ENCODE assay signal across 2 cellular contexts in the genomic region with DNA sequence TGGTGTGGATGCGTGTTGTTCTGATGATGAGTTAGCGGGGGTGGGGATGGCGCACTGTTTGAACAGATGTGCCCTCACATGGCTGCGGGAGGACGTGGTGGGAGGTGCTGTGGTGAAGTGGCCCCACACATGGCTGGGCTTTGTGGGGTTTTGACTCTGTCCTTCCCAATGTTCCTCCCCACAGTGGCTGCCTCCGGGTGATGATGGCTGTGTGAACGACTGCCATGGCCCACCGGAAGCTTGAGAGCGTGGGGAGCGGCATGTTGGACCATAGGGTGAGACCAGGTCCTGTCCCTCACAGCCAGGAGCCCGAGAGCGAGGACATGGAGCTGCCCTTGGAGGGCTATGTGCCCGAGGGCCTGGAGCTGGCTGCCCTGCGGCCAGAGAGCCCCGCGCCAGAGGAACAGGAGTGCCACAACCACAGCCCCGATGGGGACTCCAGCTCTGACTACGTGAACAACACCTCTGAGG.
TF ChIP-seq lines count a peak whose summit lies in the region.

No MANE protein-coding gene starts in this region.

TF ChIP-seq in H1, 55 proteins besides CTCF, POLR2A, EP300 and RAD21:
- TF ChIP-seq RBBP5 (IDR thresholded peaks at IDR 0.05; ENCODE audit: borderline replicate concordance, low read depth, low read length), result no peak
- TF ChIP-seq CEBPB (IDR thresholded peaks at IDR 0.05; ENCODE audit: low read depth, low read length), result no peak
- TF ChIP-seq HDAC2 (IDR thresholded peaks at IDR 0.05; ENCODE audit: borderline replicate concordance in 1 of 2, low read depth in 2 of 2, low read length in 2 of 2), result no peak
- TF ChIP-seq BCL11A (IDR thresholded peaks at IDR 0.05; ENCODE audit: low read depth in 2 of 2, low read length in 2 of 2), result no peak
- TF ChIP-seq SP4 (IDR thresholded peaks at IDR 0.05; ENCODE audit: low read length), result no peak
- TF ChIP-seq, protein P1, sequence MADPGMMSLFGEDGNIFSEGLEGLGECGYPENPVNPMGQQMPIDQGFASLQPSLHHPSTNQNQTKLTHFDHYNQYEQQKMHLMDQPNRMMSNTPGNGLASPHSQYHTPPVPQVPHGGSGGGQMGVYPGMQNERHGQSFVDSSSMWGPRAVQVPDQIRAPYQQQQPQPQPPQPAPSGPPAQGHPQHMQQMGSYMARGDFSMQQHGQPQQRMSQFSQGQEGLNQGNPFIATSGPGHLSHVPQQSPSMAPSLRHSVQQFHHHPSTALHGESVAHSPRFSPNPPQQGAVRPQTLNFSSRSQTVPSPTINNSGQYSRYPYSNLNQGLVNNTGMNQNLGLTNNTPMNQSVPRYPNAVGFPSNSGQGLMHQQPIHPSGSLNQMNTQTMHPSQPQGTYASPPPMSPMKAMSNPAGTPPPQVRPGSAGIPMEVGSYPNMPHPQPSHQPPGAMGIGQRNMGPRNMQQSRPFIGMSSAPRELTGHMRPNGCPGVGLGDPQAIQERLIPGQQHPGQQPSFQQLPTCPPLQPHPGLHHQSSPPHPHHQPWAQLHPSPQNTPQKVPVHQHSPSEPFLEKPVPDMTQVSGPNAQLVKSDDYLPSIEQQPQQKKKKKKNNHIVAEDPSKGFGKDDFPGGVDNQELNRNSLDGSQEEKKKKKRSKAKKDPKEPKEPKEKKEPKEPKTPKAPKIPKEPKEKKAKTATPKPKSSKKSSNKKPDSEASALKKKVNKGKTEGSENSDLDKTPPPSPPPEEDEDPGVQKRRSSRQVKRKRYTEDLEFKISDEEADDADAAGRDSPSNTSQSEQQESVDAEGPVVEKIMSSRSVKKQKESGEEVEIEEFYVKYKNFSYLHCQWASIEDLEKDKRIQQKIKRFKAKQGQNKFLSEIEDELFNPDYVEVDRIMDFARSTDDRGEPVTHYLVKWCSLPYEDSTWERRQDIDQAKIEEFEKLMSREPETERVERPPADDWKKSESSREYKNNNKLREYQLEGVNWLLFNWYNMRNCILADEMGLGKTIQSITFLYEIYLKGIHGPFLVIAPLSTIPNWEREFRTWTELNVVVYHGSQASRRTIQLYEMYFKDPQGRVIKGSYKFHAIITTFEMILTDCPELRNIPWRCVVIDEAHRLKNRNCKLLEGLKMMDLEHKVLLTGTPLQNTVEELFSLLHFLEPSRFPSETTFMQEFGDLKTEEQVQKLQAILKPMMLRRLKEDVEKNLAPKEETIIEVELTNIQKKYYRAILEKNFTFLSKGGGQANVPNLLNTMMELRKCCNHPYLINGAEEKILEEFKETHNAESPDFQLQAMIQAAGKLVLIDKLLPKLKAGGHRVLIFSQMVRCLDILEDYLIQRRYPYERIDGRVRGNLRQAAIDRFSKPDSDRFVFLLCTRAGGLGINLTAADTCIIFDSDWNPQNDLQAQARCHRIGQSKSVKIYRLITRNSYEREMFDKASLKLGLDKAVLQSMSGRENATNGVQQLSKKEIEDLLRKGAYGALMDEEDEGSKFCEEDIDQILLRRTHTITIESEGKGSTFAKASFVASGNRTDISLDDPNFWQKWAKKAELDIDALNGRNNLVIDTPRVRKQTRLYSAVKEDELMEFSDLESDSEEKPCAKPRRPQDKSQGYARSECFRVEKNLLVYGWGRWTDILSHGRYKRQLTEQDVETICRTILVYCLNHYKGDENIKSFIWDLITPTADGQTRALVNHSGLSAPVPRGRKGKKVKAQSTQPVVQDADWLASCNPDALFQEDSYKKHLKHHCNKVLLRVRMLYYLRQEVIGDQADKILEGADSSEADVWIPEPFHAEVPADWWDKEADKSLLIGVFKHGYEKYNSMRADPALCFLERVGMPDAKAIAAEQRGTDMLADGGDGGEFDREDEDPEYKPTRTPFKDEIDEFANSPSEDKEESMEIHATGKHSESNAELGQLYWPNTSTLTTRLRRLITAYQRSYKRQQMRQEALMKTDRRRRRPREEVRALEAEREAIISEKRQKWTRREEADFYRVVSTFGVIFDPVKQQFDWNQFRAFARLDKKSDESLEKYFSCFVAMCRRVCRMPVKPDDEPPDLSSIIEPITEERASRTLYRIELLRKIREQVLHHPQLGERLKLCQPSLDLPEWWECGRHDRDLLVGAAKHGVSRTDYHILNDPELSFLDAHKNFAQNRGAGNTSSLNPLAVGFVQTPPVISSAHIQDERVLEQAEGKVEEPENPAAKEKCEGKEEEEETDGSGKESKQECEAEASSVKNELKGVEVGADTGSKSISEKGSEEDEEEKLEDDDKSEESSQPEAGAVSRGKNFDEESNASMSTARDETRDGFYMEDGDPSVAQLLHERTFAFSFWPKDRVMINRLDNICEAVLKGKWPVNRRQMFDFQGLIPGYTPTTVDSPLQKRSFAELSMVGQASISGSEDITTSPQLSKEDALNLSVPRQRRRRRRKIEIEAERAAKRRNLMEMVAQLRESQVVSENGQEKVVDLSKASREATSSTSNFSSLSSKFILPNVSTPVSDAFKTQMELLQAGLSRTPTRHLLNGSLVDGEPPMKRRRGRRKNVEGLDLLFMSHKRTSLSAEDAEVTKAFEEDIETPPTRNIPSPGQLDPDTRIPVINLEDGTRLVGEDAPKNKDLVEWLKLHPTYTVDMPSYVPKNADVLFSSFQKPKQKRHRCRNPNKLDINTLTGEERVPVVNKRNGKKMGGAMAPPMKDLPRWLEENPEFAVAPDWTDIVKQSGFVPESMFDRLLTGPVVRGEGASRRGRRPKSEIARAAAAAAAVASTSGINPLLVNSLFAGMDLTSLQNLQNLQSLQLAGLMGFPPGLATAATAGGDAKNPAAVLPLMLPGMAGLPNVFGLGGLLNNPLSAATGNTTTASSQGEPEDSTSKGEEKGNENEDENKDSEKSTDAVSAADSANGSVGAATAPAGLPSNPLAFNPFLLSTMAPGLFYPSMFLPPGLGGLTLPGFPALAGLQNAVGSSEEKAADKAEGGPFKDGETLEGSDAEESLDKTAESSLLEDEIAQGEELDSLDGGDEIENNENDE (IDR thresholded peaks at IDR 0.05; ENCODE audit: insufficient replicate concordance, low read length), result no peak
- TF ChIP-seq, protein P2, sequence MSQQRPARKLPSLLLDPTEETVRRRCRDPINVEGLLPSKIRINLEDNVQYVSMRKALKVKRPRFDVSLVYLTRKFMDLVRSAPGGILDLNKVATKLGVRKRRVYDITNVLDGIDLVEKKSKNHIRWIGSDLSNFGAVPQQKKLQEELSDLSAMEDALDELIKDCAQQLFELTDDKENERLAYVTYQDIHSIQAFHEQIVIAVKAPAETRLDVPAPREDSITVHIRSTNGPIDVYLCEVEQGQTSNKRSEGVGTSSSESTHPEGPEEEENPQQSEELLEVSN (IDR thresholded peaks at IDR 0.05), result no peak

TF ChIP-seq in HepG2, 621 proteins besides CTCF, POLR2A, EP300 and RAD21:
- TF ChIP-seq ZNF382 (CRISPR knock-in tag; IDR thresholded peaks at IDR 0.05; ENCODE audit: borderline replicate concordance) (no peak), HOMEZ (CRISPR knock-in tag; IDR thresholded peaks at IDR 0.05; ENCODE audit: low read depth) (no peak), NR1H2 (CRISPR knock-in tag; IDR thresholded peaks at IDR 0.05; ENCODE audit: borderline replicate concordance, low read depth) (no peak), CHD2 (IDR thresholded peaks at IDR 0.05; ENCODE audit: low read depth, low read length) (no peak), ZBTB20 (CRISPR knock-in tag; IDR thresholded peaks at IDR 0.05; ENCODE audit: borderline replicate concordance, low read depth) (no peak), MZF1 (CRISPR knock-in tag; IDR thresholded peaks at IDR 0.05; ENCODE audit: borderline replicate concordance) (no peak), CHD4 (IDR thresholded peaks at IDR 0.05; ENCODE audit: borderline replicate concordance, low read length) (no peak), ZNF407 (CRISPR knock-in tag; IDR thresholded peaks at IDR 0.05; ENCODE audit: not compliant biosample characterization) (no peak), ZFY (CRISPR knock-in tag; IDR thresholded peaks at IDR 0.05) (no peak)
- TF ChIP-seq, protein P3, sequence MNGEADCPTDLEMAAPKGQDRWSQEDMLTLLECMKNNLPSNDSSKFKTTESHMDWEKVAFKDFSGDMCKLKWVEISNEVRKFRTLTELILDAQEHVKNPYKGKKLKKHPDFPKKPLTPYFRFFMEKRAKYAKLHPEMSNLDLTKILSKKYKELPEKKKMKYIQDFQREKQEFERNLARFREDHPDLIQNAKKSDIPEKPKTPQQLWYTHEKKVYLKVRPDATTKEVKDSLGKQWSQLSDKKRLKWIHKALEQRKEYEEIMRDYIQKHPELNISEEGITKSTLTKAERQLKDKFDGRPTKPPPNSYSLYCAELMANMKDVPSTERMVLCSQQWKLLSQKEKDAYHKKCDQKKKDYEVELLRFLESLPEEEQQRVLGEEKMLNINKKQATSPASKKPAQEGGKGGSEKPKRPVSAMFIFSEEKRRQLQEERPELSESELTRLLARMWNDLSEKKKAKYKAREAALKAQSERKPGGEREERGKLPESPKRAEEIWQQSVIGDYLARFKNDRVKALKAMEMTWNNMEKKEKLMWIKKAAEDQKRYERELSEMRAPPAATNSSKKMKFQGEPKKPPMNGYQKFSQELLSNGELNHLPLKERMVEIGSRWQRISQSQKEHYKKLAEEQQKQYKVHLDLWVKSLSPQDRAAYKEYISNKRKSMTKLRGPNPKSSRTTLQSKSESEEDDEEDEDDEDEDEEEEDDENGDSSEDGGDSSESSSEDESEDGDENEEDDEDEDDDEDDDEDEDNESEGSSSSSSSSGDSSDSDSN (CRISPR knock-in tag; IDR thresholded peaks at IDR 0.05), result no peak
- TF ChIP-seq, protein P4, sequence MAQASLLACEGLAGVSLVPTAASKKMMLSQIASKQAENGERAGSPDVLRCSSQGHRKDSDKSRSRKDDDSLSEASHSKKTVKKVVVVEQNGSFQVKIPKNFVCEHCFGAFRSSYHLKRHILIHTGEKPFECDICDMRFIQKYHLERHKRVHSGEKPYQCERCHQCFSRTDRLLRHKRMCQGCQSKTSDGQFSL (CRISPR knock-in tag; IDR thresholded peaks at IDR 0.05), result no peak
